1 cellular context compared by ENCODE assay signal in genomic region chr10:86857097-86857825, GRCh38.
A peak's percentile ranks its signal among the peaks of the same experiment; 100 is the strongest.
TF ChIP-seq lines count a peak whose summit lies in the region.

No MANE protein-coding gene starts in this region.

TF ChIP-seq in H1, 55 proteins besides CTCF, POLR2A, EP300 and RAD21 (continued from another document):
- TF ChIP-seq CHD7 (IDR thresholded peaks at IDR 0.05; ENCODE audit: insufficient replicate concordance, low read length) (peak; percentile 27), MAX (IDR thresholded peaks at IDR 0.05) (peak; percentile 77)
